Comparison of ENCODE assay signal across 28 cellular contexts in genomic region chrX:47529548-47529947, GRCh38.
"Had no signal": no experiment of that assay in that cellular context is flagged by ENCODE, and none has a peak within 500 bp of the region (broad histone marks: within the 10 kb centered on the region; RNA-seq: fewer than 3 reads in every experiment).

No MANE protein-coding gene starts in this region.

- H3K9me3 ChIP-seq: ovary, psoas muscle, right lobe of liver, stomach, thoracic aorta, thyroid gland, tibial nerve, upper lobe of left lung, vagina had no signal

- DNase-seq: naive thymus-derived CD4-positive, alpha-beta T cell; natural killer cell; occipital lobe; ovary; posterior cingulate gyrus; psoas muscle; right cardiac atrium; right lobe of liver; stimulated activated CD4-positive, alpha-beta T cell treated with anti-CD3 and anti-CD28 coated beads, Interleukin-15, amount 100 ng/mL, for 24 hours; stimulated activated CD4-positive, alpha-beta T cell treated with anti-CD3 and anti-CD28 coated beads, Interleukin-2, amount 100 ng/mL, for 24 hours; stimulated activated CD4-positive, alpha-beta T cell treated with anti-CD3 and anti-CD28 coated beads, Interleukin-2, amount 100 ng/mL, for 48 hours; stimulated activated CD4-positive, alpha-beta T cell treated with anti-CD3 and anti-CD28 coated beads, Interleukin-4, amount 100 ng/mL, for 24 hours; stimulated activated naive CD4-positive, alpha-beta T cell treated with Interleukin-2 at 50 U/mL for 16 hours; stomach; thyroid gland; trophoblast cell; upper lobe of left lung had no signal

- ATAC-seq: naive thymus-derived CD4-positive, alpha-beta T cell; natural killer cell; psoas muscle; right cardiac atrium; right lobe of liver; stimulated activated effector memory CD8-positive, alpha-beta T cell treated with anti-CD3 and anti-CD28 coated beads, Interleukin-12 subunit alpha, Interleukin-12 subunit beta, amount 100 ng/mL, for 72 hours had no signal

- H3K4me3 Mint-ChIP-seq: naive thymus-derived CD4-positive, alpha-beta T cell; natural killer cell; nephron; neural progenitor cell; stimulated activated effector memory CD8-positive, alpha-beta T cell treated with anti-CD3 and anti-CD28 coated beads, Interleukin-12 subunit alpha, Interleukin-12 subunit beta, amount 100 ng/mL, for 72 hours; stimulated activated naive CD8-positive, alpha-beta T cell treated with anti-CD3 and anti-CD28 coated beads, Interleukin-15, Interleukin-2, amounts not matched to agents 100 ng/mL and 50 ng/mL, for 24 hours had no signal

- H3K27ac Mint-ChIP-seq: naive thymus-derived CD4-positive, alpha-beta T cell; nephron; neural progenitor cell; progenitor cell of endocrine pancreas; stimulated activated effector memory CD8-positive, alpha-beta T cell treated with anti-CD3 and anti-CD28 coated beads, Interleukin-12 subunit alpha, Interleukin-12 subunit beta, amount 100 ng/mL, for 72 hours; stimulated activated naive CD8-positive, alpha-beta T cell treated with anti-CD3 and anti-CD28 coated beads, Interleukin-15, Interleukin-2, amounts not matched to agents 100 ng/mL and 50 ng/mL, for 24 hours had no signal

- H3K9me3 Mint-ChIP-seq: natural killer cell; stimulated activated effector memory CD8-positive, alpha-beta T cell treated with anti-CD3 and anti-CD28 coated beads, Interleukin-12 subunit alpha, Interleukin-12 subunit beta, amount 100 ng/mL, for 72 hours; stimulated activated naive CD8-positive, alpha-beta T cell treated with anti-CD3 and anti-CD28 coated beads, Interleukin-15, Interleukin-2, amounts not matched to agents 100 ng/mL and 50 ng/mL, for 24 hours had no signal

- FAIRE-seq: urothelium cell line had no signal

- H3K27ac ChIP-seq: neural progenitor cell, ovary, parathyroid adenoma, psoas muscle, right lobe of liver, skin epidermis, stomach, thoracic aorta, thyroid gland, tibial nerve, upper lobe of left lung, vagina had no signal

- H3K36me3 Mint-ChIP-seq: naive thymus-derived CD4-positive, alpha-beta T cell; natural killer cell; neural progenitor cell; stimulated activated effector memory CD8-positive, alpha-beta T cell treated with anti-CD3 and anti-CD28 coated beads, Interleukin-12 subunit alpha, Interleukin-12 subunit beta, amount 100 ng/mL, for 72 hours had no signal

- H3K4me1 Mint-ChIP-seq: naive thymus-derived CD4-positive, alpha-beta T cell; natural killer cell; nephron; neural progenitor cell; stimulated activated effector memory CD8-positive, alpha-beta T cell treated with anti-CD3 and anti-CD28 coated beads, Interleukin-12 subunit alpha, Interleukin-12 subunit beta, amount 100 ng/mL, for 72 hours had no signal

- H3K27me3 ChIP-seq: neural progenitor cell, ovary, right lobe of liver, stomach, thyroid gland, tibial nerve, upper lobe of left lung, vagina had no signal

- H3K27me3 Mint-ChIP-seq: progenitor cell of endocrine pancreas; stimulated activated naive CD8-positive, alpha-beta T cell treated with anti-CD3 and anti-CD28 coated beads, Interleukin-15, Interleukin-2, amounts not matched to agents 100 ng/mL and 50 ng/mL, for 24 hours had no signal

- H3K4me3 ChIP-seq: neural progenitor cell, ovary, psoas muscle, right lobe of liver, skin epidermis, stomach, thoracic aorta, thyroid gland, tibial nerve, upper lobe of left lung, vagina had no signal

- H3K36me3 ChIP-seq: neural progenitor cell, ovary, right lobe of liver, stomach, thoracic aorta, thyroid gland, tibial nerve, upper lobe of left lung, vagina had no signal

- H3K4me1 ChIP-seq: neural progenitor cell, parathyroid adenoma, psoas muscle, right lobe of liver, stomach, thyroid gland, tibial nerve, upper lobe of left lung, vagina had no signal
